In the genomic region with DNA sequence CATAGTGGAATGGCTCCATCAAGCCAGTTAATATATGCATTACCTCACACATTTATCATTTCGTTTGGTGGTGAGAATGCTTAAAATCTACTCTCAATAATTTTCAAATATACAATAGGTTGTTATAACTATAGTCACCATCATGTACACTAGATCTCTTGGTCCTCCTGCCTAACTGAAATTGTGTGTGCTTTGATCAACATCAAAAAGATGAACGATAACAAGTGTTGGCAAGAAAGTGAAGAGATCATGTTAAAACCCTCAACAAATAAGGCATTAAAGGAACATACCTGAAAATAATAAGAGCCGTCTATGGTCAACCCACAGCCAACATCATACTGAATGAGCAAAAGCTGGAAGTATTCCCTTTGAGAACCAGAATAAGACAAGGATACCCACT, we compare ENCODE assay signal across 33 cellular contexts. TPM values are rescaled to one million over a fixed set of nuclear protein-coding genes. Genes with fewer than 3 reads are reported as not detected.
DNase-seq lines count a peak whose midpoint lies in the region; ATAC-seq and TF ChIP-seq lines count a peak whose summit lies in the region.
"Had no signal": no experiment of that assay in that cellular context is flagged by ENCODE, and none has a peak within 500 bp of the region (broad histone marks: within the 10 kb centered on the region; RNA-seq: fewer than 3 reads in every experiment).

No MANE protein-coding gene starts in this region.

- no peak for DNase-seq in activated CD8-positive, alpha-beta memory T cell treated with anti-CD3 and anti-CD28 coated beads, Interleukin-2, amount 10 ng/mL, durations not matched to agents 7 days and 5 days
- DNase-seq in activated CD8-positive, alpha-beta memory T cell treated with anti-CD3 and anti-CD28 coated beads, Interleukin-2, amount 50 U/mL, for 48 hours, result no peak
- DNase-seq in natural killer cell (no peak), NCI-H524 (lab: John Stamatoyannopoulos, UW) (no peak), WTC11 (ENCODE audit: low spot score) (no peak)
- DNase-seq: activated CD4-positive, CD25-positive, alpha-beta regulatory T cell treated with anti-CD3 and anti-CD28 coated beads, Interleukin-2, amount 50 U/mL, for 72 hours; activated naive CD4-positive, alpha-beta T cell treated with anti-CD3 and anti-CD28 coated beads, Interleukin-2, amount 50 U/mL, for 16 hours; activated T-cell treated with anti-CD3 and anti-CD28 coated beads, Interleukin-2, amount 50 U/mL, for 72 hours; cortex of kidney; DMS 273 treated with DMSO at 0.1 percent for 48 hours; GM23248; head of caudate nucleus; kidney; NCI-H2171; NCI-H510A treated with DMSO at 0.1 percent for 48 hours; NK-92 treated with Interleukin-12 subunit alpha and Interleukin-12 subunit beta, amount 100 ng/mL, for 24 hours; nucleus accumbens; stimulated activated CD4-positive, alpha-beta T cell treated with anti-CD3 and anti-CD28 coated beads, Interleukin-4, amount 100 ng/mL, for 1 hour had no signal

- TF ChIP-seq CTCF in Loucy (conservative IDR thresholded peaks at IDR 0.05; ENCODE audit: low read length), result no peak
- no peak for TF ChIP-seq CTCF in natural killer cell (IDR thresholded peaks at IDR 0.05)
- no peak for TF ChIP-seq CTCF in WTC11 (IDR thresholded peaks at IDR 0.05)

- H3K36me3 ChIP-seq in Loucy (ENCODE audit: insufficient read depth, low read length), result no peaks in the 10 kb centered on the region
- H3K36me3 ChIP-seq: right lobe of liver, tibial artery, vagina had no signal

- intact Hi-C loops in natural killer cell (cut with micrococcal nuclease), result no loop called here

- CTCF ChIA-PET in activated CD8-positive, alpha-beta memory T cell treated with anti-CD3 and anti-CD28 coated beads, Interleukin-2, amount 10 ng/mL, durations not matched to agents 7 days and 5 days (lab: Charles Lee), result no interaction called here
- CTCF ChIA-PET in WTC11 (lab: Charles Lee), result interaction anchor here (0.6 to 1.7 kb wide), 3 partner anchors 27 to 289 kb away, joined by 3 to 10 read pairs (median 6); no protein-coding TSS in a partner anchor

- H3K4me1 ChIP-seq in Loucy (ENCODE audit: insufficient read depth, low read length, poor library complexity, severe bottlenecking), result peaks cover 63% of the 10 kb centered on the region
- H3K4me1 ChIP-seq: A549, right lobe of liver, tibial artery, vagina had no signal

- H3K4me3 Mint-ChIP-seq in activated CD8-positive, alpha-beta memory T cell treated with anti-CD3 and anti-CD28 coated beads, Interleukin-2, amount 10 ng/mL, durations not matched to agents 7 days and 5 days, result no peak overlapping the region
- H3K4me3 Mint-ChIP-seq in activated naive CD8-positive, alpha-beta T cell, result peak overlapping the region; percentile 48
- H3K4me3 Mint-ChIP-seq in natural killer cell (peak overlapping the region; percentile 63), WTC11 (no peak overlapping the region)
- H3K4me3 Mint-ChIP-seq: mesothelial cell of epicardium had no signal

- peaks cover 28% of the 10 kb centered on the region for H3K4me1 Mint-ChIP-seq in activated CD8-positive, alpha-beta memory T cell treated with anti-CD3 and anti-CD28 coated beads, Interleukin-2, amount 10 ng/mL, durations not matched to agents 7 days and 5 days
- H3K4me1 Mint-ChIP-seq in activated naive CD8-positive, alpha-beta T cell (ENCODE audit: low read depth), result peaks cover 44% of the 10 kb centered on the region
- H3K4me1 Mint-ChIP-seq in natural killer cell, result peaks cover 23 to 32% of the 10 kb centered on the region in 2 donors
- peaks cover 8% of the 10 kb centered on the region for H3K4me1 Mint-ChIP-seq in WTC11
- H3K4me1 Mint-ChIP-seq: mesothelial cell of epicardium had no signal

- no peaks in the 10 kb centered on the region for H3K9me3 Mint-ChIP-seq in activated CD8-positive, alpha-beta memory T cell treated with anti-CD3 and anti-CD28 coated beads, Interleukin-2, amount 10 ng/mL, durations not matched to agents 7 days and 5 days (ENCODE audit: low read depth)
- H3K9me3 Mint-ChIP-seq in activated naive CD8-positive, alpha-beta T cell (ENCODE audit: low read depth), result no peaks in the 10 kb centered on the region
- H3K9me3 Mint-ChIP-seq in natural killer cell (no peaks in the 10 kb centered on the region), WTC11 (peaks cover 43% of the 10 kb centered on the region)
- H3K9me3 Mint-ChIP-seq: activated T-cell treated with anti-CD3 and anti-CD28 coated beads, Interleukin-2, amount 50 U/mL, for 72 hours had no signal

- H3K79me2 ChIP-seq in Loucy (ENCODE audit: insufficient read depth, low read length), result peaks cover 8% of the 10 kb centered on the region; the same call in 1 of the 2 replicates

- H3K9me2 ChIP-seq in Loucy (replicated peaks; ENCODE audit: low read depth, low read length), result no peaks in the 10 kb centered on the region

- no peaks in the 10 kb centered on the region for H4K20me1 ChIP-seq in Loucy (ENCODE audit: insufficient read depth, low read length, poor library complexity, severe bottlenecking)

- peak overlapping the region; percentile 75 for H3K4me2 ChIP-seq in Loucy (ENCODE audit: low read depth, low read length, poor library complexity, severe bottlenecking)
- H3K4me2 ChIP-seq: A549 had no signal

- POLR2A ChIA-PET in WTC11 (lab: Charles Lee), result interaction anchor here (0.6 to 0.7 kb wide), 2 partner anchors 120 to 738 kb away, joined by 3 to 4 read pairs; no protein-coding TSS in a partner anchor

- H3K27ac Mint-ChIP-seq in activated CD8-positive, alpha-beta memory T cell treated with anti-CD3 and anti-CD28 coated beads, Interleukin-2, amount 10 ng/mL, durations not matched to agents 7 days and 5 days, result peak overlapping the region; percentile 56
- H3K27ac Mint-ChIP-seq in activated naive CD8-positive, alpha-beta T cell, result peak overlapping the region; percentile 81
- peak overlapping the region; percentile 61 to 68 for H3K27ac Mint-ChIP-seq in natural killer cell
- H3K27ac Mint-ChIP-seq in WTC11, result no peak overlapping the region
- H3K27ac Mint-ChIP-seq: activated T-cell treated with anti-CD3 and anti-CD28 coated beads, Interleukin-2, amount 50 U/mL, for 72 hours; mesothelial cell of epicardium; progenitor cell of endocrine pancreas had no signal

- no peak overlapping the region for H2AFZ ChIP-seq in Loucy (ENCODE audit: low read length)
- H2AFZ ChIP-seq: GM23248 had no signal

- peak overlapping the region; percentile 17 for H3K9ac ChIP-seq in Loucy (ENCODE audit: low read depth, low read length, poor library complexity, severe bottlenecking)
- H3K9ac ChIP-seq: GM23248 had no signal

- no peaks in the 10 kb centered on the region for H3K27me3 Mint-ChIP-seq in activated CD8-positive, alpha-beta memory T cell treated with anti-CD3 and anti-CD28 coated beads, Interleukin-2, amount 10 ng/mL, durations not matched to agents 7 days and 5 days
- no peaks in the 10 kb centered on the region for H3K27me3 Mint-ChIP-seq in activated naive CD8-positive, alpha-beta T cell
- no peaks in the 10 kb centered on the region for H3K27me3 Mint-ChIP-seq in natural killer cell (ENCODE audit: low read depth in 2 of 2)
- H3K27me3 Mint-ChIP-seq in WTC11 (ENCODE audit: low read depth), result peaks cover 19% of the 10 kb centered on the region
- H3K27me3 Mint-ChIP-seq: progenitor cell of endocrine pancreas had no signal

- H3K4me3 ChIP-seq in Loucy (ENCODE audit: low read length, poor library complexity, severe bottlenecking), result no peak overlapping the region
- H3K4me3 ChIP-seq: A549, GM23248, right lobe of liver, tibial artery, vagina had no signal

- no peak for ATAC-seq in activated CD8-positive, alpha-beta memory T cell treated with anti-CD3 and anti-CD28 coated beads, Interleukin-2, amount 10 ng/mL, durations not matched to agents 7 days and 5 days
- no peak for ATAC-seq in natural killer cell
- ATAC-seq in WTC11, result no peak
- no peak for ATAC-seq in HG03135 (IDR thresholded peaks at IDR 0.05; ENCODE audit: unreplicated experiment)
- ATAC-seq: A549; activated T-cell treated with anti-CD3 and anti-CD28 coated beads, Interleukin-2, amount 50 U/mL, for 72 hours; esophagus mucosa; left ventricle myocardium superior had no signal

- H3K9me3 ChIP-seq in Loucy (ENCODE audit: insufficient read depth, low read depth, low read length), result peaks cover 6% of the 10 kb centered on the region; the same call in 1 of the 2 replicates
- H3K9me3 ChIP-seq: A549, right lobe of liver, tibial artery, vagina had no signal

- H3K36me3 Mint-ChIP-seq in activated CD8-positive, alpha-beta memory T cell treated with anti-CD3 and anti-CD28 coated beads, Interleukin-2, amount 10 ng/mL, durations not matched to agents 7 days and 5 days, result no peaks in the 10 kb centered on the region
- no peaks in the 10 kb centered on the region for H3K36me3 Mint-ChIP-seq in activated naive CD8-positive, alpha-beta T cell
- H3K36me3 Mint-ChIP-seq in natural killer cell, result no peaks in the 10 kb centered on the region
- H3K36me3 Mint-ChIP-seq in WTC11, result peaks cover 31% of the 10 kb centered on the region

- H3F3A ChIP-seq in Loucy (ENCODE audit: low read depth), result 0 out of 2 replicates have a peak, but pooled peaks cover 12% of the 10 kb centered on the region

- H3K27me3 ChIP-seq in Loucy (ENCODE audit: insufficient read depth, low read length, poor library complexity, severe bottlenecking), result no peaks in the 10 kb centered on the region
- H3K27me3 ChIP-seq: right lobe of liver, vagina had no signal

TF ChIP-seq in WTC11, 78 proteins besides CTCF, POLR2A, EP300 and RAD21 (continues in another document):
- TF ChIP-seq GABPB1 (CRISPR knock-in tag; IDR thresholded peaks at IDR 0.05), result no peak

RNA-seq across cellular contexts. Expression of a gene that starts 27.7 kb away (rescaled TPM):
- not detected for total RNA-seq in activated CD8-positive, alpha-beta memory T cell treated with anti-CD3 and anti-CD28 coated beads, Interleukin-2, amount 10 ng/mL, durations not matched to agents 7 days and 5 days
- total RNA-seq in natural killer cell (under 1 TPM in 2 of 3 donors, not detected in 1; 0.08 to 0.12 TPM), WTC11 (2021) (not detected in 3 replicates)
- total RNA-seq: astrocyte, cardiac septum, esophagus mucosa, fibroblast of villous mesenchyme, GM23248, left ventricle myocardium superior, progenitor cell of endocrine pancreas, right lobe of liver, vagina had no signal

RNA-seq across cellular contexts. Expression of a gene that starts 54.7 kb away (rescaled TPM):
- not detected for total RNA-seq in activated CD8-positive, alpha-beta memory T cell treated with anti-CD3 and anti-CD28 coated beads, Interleukin-2, amount 10 ng/mL, durations not matched to agents 7 days and 5 days
- under 1 TPM in 1 of 3 donors, not detected in 2; 0.75 TPM for total RNA-seq in natural killer cell
- total RNA-seq in WTC11 (2021), result 0.24 to 1.2 TPM (median 0.34 TPM) in 3 replicates
- total RNA-seq: astrocyte; cardiac septum; esophagus mucosa; fibroblast of villous mesenchyme; GM23248; left ventricle myocardium superior; mesothelial cell of epicardium; progenitor cell of endocrine pancreas; T-helper 1 cell treated with Interleukin-12 subunit alpha and Interleukin-12 subunit beta and Interleukin-4 antibody, amounts not matched to agents 30 ng/mL and 1 ng/mL, for 36 hours had no signal

RNA-seq across cellular contexts. Expression of a gene that starts 55.7 kb away (rescaled TPM):
- not detected for total RNA-seq in activated CD8-positive, alpha-beta memory T cell treated with anti-CD3 and anti-CD28 coated beads, Interleukin-2, amount 10 ng/mL, durations not matched to agents 7 days and 5 days
- not detected for total RNA-seq in natural killer cell
- total RNA-seq in WTC11 (2021), result not detected in 3 replicates
- total RNA-seq: activated T-cell treated with anti-CD3 and anti-CD28 coated beads, Interleukin-2, amount 50 U/mL, for 72 hours; astrocyte; cardiac septum; esophagus mucosa; fibroblast of villous mesenchyme; GM23248; kidney; left ventricle myocardium superior; mesothelial cell of epicardium; progenitor cell of endocrine pancreas; right lobe of liver; T-helper 1 cell treated with Interleukin-12 subunit alpha and Interleukin-12 subunit beta and Interleukin-4 antibody, amounts not matched to agents 30 ng/mL and 1 ng/mL, for 36 hours; vagina had no signal

Comparison
In these comparisons a context has a peak if more than half of its experiments do, and no peak if none do; other contexts are left out.
1. H3K4me3 Mint-ChIP-seq: peak in activated naive CD8-positive, alpha-beta T cell (single experiment) and natural killer cell (single experiment); none in activated CD8-positive, alpha-beta memory T cell treated with anti-CD3 and anti-CD28 coated beads, Interleukin-2, amount 10 ng/mL, durations not matched to agents 7 days and 5 days (single experiment) and WTC11 (single experiment).